Comparison of ENCODE assay signal across 9 cellular contexts in genomic region chr12:7934560-7935463, GRCh38. TPM values are rescaled to one million over a fixed set of nuclear protein-coding genes. Genes with fewer than 3 reads are reported as not detected.
DNase-seq lines count a peak whose midpoint lies in the region; ATAC-seq lines count a peak whose summit lies in the region.
"Had no signal": no experiment of that assay in that cellular context is flagged by ENCODE, and none has a peak within 500 bp of the region (broad histone marks: within the 10 kb centered on the region; RNA-seq: fewer than 3 reads in every experiment).

No MANE protein-coding gene starts in this region.

- no peaks in the 10 kb centered on the region for H3K27me3 Mint-ChIP-seq in activated CD8-positive, alpha-beta memory T cell treated with anti-CD3 and anti-CD28 coated beads, Interleukin-2, amount 10 ng/mL, durations not matched to agents 7 days and 5 days
- H3K27me3 Mint-ChIP-seq in effector memory CD8-positive, alpha-beta T cell, result no peaks in the 10 kb centered on the region
- H3K27me3 Mint-ChIP-seq: activated naive CD4-positive, alpha-beta T cell treated with anti-CD3 and anti-CD28 coated beads, Interleukin-2, amount 50 U/mL, for 24 hours had no signal

- no peaks in the 10 kb centered on the region for H3K9me3 ChIP-seq in GM23248 (ENCODE audit: low read depth)
- H3K9me3 ChIP-seq in iPS-15b (ENCODE audit: control insufficient read depth, insufficient read depth, low read length), result no peaks in the 10 kb centered on the region

- peaks cover 36% of the 10 kb centered on the region for H3K36me3 ChIP-seq in GM23248 (ENCODE audit: low read depth)
- peaks cover 23% of the 10 kb centered on the region for H3K36me3 ChIP-seq in iPS-15b (ENCODE audit: control insufficient read depth, insufficient read depth, low read length)

- peaks cover 60% of the 10 kb centered on the region for H3K79me2 ChIP-seq in GM23248 (ENCODE audit: insufficient read depth)

- H3K4me3 Mint-ChIP-seq in activated CD8-positive, alpha-beta memory T cell treated with anti-CD3 and anti-CD28 coated beads, Interleukin-2, amount 10 ng/mL, durations not matched to agents 7 days and 5 days, result no peak overlapping the region
- no peak overlapping the region for H3K4me3 Mint-ChIP-seq in effector memory CD8-positive, alpha-beta T cell
- H3K4me3 Mint-ChIP-seq: activated naive CD4-positive, alpha-beta T cell treated with anti-CD3 and anti-CD28 coated beads, Interleukin-2, amount 50 U/mL, for 24 hours had no signal

- no peaks in the 10 kb centered on the region for H3K9me2 ChIP-seq in GM23248 (ENCODE audit: insufficient read depth)

- ATAC-seq in activated CD8-positive, alpha-beta memory T cell treated with anti-CD3 and anti-CD28 coated beads, Interleukin-2, amount 10 ng/mL, durations not matched to agents 7 days and 5 days, result no peak
- ATAC-seq in effector memory CD8-positive, alpha-beta T cell (replicated peaks), result no peak

- H3K4me1 ChIP-seq in GM23248 (ENCODE audit: insufficient read depth) (peaks cover 14% of the 10 kb centered on the region), iPS-15b (ENCODE audit: control insufficient read depth, insufficient read depth, low read length) (peaks cover 6% of the 10 kb centered on the region)

- in situ Hi-C loops in GM23248 (cut with MboI), result no loop called here

- CTCF ChIA-PET in activated CD8-positive, alpha-beta memory T cell treated with anti-CD3 and anti-CD28 coated beads, Interleukin-2, amount 10 ng/mL, durations not matched to agents 7 days and 5 days (lab: Charles Lee), result interaction anchor here (1.8 to 10.1 kb wide), 9 partner anchors 17 to 71 kb away, joined by 5 to 353 read pairs (median 10); no protein-coding TSS in a partner anchor

- peak overlapping the region; percentile 85 for H3K27ac ChIP-seq in GM23248

- peaks cover 25% of the 10 kb centered on the region for H3K4me1 Mint-ChIP-seq in activated CD8-positive, alpha-beta memory T cell treated with anti-CD3 and anti-CD28 coated beads, Interleukin-2, amount 10 ng/mL, durations not matched to agents 7 days and 5 days
- H3K4me1 Mint-ChIP-seq in effector memory CD8-positive, alpha-beta T cell (ENCODE audit: low read depth in 2 of 2), result peaks cover 9 to 20% of the 10 kb centered on the region in 2 donors

- H4K20me1 ChIP-seq in GM23248 (ENCODE audit: insufficient read depth), result 0 out of 2 replicates have a peak, but pooled peaks cover 4% of the 10 kb centered on the region

- no peak overlapping the region for H3K27ac Mint-ChIP-seq in activated CD8-positive, alpha-beta memory T cell treated with anti-CD3 and anti-CD28 coated beads, Interleukin-2, amount 10 ng/mL, durations not matched to agents 7 days and 5 days
- no peak overlapping the region for H3K27ac Mint-ChIP-seq in effector memory CD8-positive, alpha-beta T cell
- H3K27ac Mint-ChIP-seq: activated naive CD4-positive, alpha-beta T cell treated with anti-CD3 and anti-CD28 coated beads, Interleukin-2, amount 50 U/mL, for 24 hours had no signal

- H3K27me3 ChIP-seq in GM23248 (replicated peaks; ENCODE audit: insufficient read depth) (no peaks in the 10 kb centered on the region), iPS-15b (ENCODE audit: control insufficient read depth, insufficient read depth, low read length) (no peaks in the 10 kb centered on the region)

- DNase-seq in GM23248, result peak; percentile 39
- DNase-seq in activated CD8-positive, alpha-beta memory T cell treated with anti-CD3 and anti-CD28 coated beads, Interleukin-2, amount 10 ng/mL, durations not matched to agents 7 days and 5 days, result peak; percentile 55
- peak; percentile 13 for DNase-seq in stimulated activated naive CD4-positive, alpha-beta T cell treated with Interleukin-2 at 50 U/mL for 16 hours (lab: John Stamatoyannopoulos, UW)
- DNase-seq in NCI-H748 treated with DMSO at 0.1 percent for 48 hours (lab: John Stamatoyannopoulos, UW), result no peak
- DNase-seq in NCI-H128 (lab: John Stamatoyannopoulos, UW; ENCODE audit: unreplicated experiment), result no peak
- DNase-seq in effector memory CD8-positive, alpha-beta T cell, result no peak
- DNase-seq: NCI-H345 had no signal

- H3K9ac ChIP-seq in GM23248, result peak overlapping the region; percentile 96
- peak overlapping the region; percentile 91 for H3K9ac ChIP-seq in iPS-15b (ENCODE audit: low read depth, low read length)

- H3K9me3 Mint-ChIP-seq in activated CD8-positive, alpha-beta memory T cell treated with anti-CD3 and anti-CD28 coated beads, Interleukin-2, amount 10 ng/mL, durations not matched to agents 7 days and 5 days (ENCODE audit: low read depth), result no peaks in the 10 kb centered on the region
- no peaks in the 10 kb centered on the region for H3K9me3 Mint-ChIP-seq in effector memory CD8-positive, alpha-beta T cell
- H3K9me3 Mint-ChIP-seq: activated naive CD4-positive, alpha-beta T cell treated with anti-CD3 and anti-CD28 coated beads, Interleukin-2, amount 50 U/mL, for 24 hours had no signal

- H3K4me3 ChIP-seq in GM23248 (peak overlapping the region; percentile 100), iPS-15b (ENCODE audit: low read depth, low read length) (peak overlapping the region; percentile 63)

- H3K4me2 ChIP-seq in GM23248 (ENCODE audit: unreplicated experiment), result peak overlapping the region; percentile 100

- no peak overlapping the region for H2AFZ ChIP-seq in GM23248

- whole genome bisulfite sequencing in GM23248 (ENCODE audit: low coverage in 1 of 2, low lambda C conversion rate in 2 of 2, missing lambda C conversion rate in 2 of 2), 2 experiments, result 4 to 5% methylated on average over 24 of the region's 24 CpGs

- H3K36me3 Mint-ChIP-seq in activated CD8-positive, alpha-beta memory T cell treated with anti-CD3 and anti-CD28 coated beads, Interleukin-2, amount 10 ng/mL, durations not matched to agents 7 days and 5 days, result peaks cover 17% of the 10 kb centered on the region
- H3K36me3 Mint-ChIP-seq in effector memory CD8-positive, alpha-beta T cell (ENCODE audit: insufficient read depth), result no peaks in the 10 kb centered on the region

- peaks cover 22% of the 10 kb centered on the region for H3F3A ChIP-seq in GM23248 (ENCODE audit: insufficient read depth)

RNA-seq across cellular contexts. Expression of gene SLC2A3, which starts 1.2 kb away (rescaled TPM):
- 72.5 and 73.7 TPM in 2 replicates for total RNA-seq in GM23248 (2014; rRNA removed; shearing (Covaris generic))
- polyA plus RNA-seq in GM23248 (2016; fragmentation: Nextera tagmentation; extraction: Ambion mirVana), result 71.5 and 71.8 TPM in 2 replicates
- 100 to 1,000 TPM; 193 to 290 TPM for total RNA-seq in activated CD8-positive, alpha-beta memory T cell treated with anti-CD3 and anti-CD28 coated beads, Interleukin-2, amount 10 ng/mL, durations not matched to agents 7 days and 5 days

Comparison
In these comparisons a context has a peak if more than half of its experiments do, and no peak if none do; other contexts are left out.
1. DNase-seq: peak in GM23248 (single experiment), activated CD8-positive, alpha-beta memory T cell treated with anti-CD3 and anti-CD28 coated beads, Interleukin-2, amount 10 ng/mL, durations not matched to agents 7 days and 5 days (single experiment) and stimulated activated naive CD4-positive, alpha-beta T cell treated with Interleukin-2 at 50 U/mL for 16 hours (single experiment); none in NCI-H748 treated with DMSO at 0.1 percent for 48 hours (single experiment), NCI-H128 (single experiment) and effector memory CD8-positive, alpha-beta T cell (0 of 3).